In the genomic region with DNA sequence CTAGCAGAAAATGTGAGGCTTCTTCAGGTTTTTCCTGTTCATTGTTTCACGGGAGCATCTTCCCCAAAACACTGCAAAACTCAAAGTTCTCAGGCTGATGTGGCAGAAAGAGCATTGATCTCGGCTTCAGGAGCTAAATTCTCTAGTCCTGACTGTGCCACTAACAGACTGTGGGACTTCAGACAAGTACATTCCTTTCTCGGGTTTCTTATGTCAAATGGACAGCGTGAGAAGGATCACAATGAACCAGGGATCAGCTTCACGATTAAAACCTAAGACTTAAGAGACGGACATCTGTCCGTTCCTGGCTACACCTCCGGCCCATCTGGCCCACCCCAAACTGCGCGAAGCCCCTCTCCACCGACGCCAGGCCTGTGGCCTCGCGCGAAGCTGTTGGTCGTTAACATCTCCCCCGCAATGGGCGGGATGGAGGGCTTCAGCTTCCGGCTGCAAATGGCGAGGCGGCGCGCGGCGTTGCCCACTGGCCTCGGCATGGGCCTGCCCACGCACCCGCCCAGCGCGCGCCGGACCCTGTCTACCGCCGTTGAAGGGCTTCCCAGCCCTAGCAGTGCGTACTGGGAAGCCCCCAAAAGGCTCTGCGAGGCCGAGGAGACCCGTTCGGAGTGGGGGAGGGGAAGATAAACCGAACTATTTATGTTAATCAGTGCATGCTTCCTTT, we compare ENCODE assay signal across 8 cellular contexts. TPM values are rescaled to one million over a fixed set of nuclear protein-coding genes. Genes with fewer than 3 reads are reported as not detected.
DNase-seq lines count a peak whose midpoint lies in the region; ATAC-seq, FAIRE-seq and TF ChIP-seq lines count a peak whose summit lies in the region.

No MANE protein-coding gene starts in this region.

- TSS peak; percentile 97 for BruUV-seq in K562 (replicated peaks; lab: Mats Ljungman, UMichigan)

- no peak overlapping the region for H3K4ac ChIP-seq in H9 (ENCODE audit: low read depth, low read length)

- H3K27me3 ChIP-seq in H9 (ENCODE audit: insufficient read depth, low read length) (no peaks in the 10 kb centered on the region), K562 (ENCODE audit: control insufficient read depth in 2 of 2, insufficient read depth in 2 of 2, low read length in 2 of 2) (no peaks in the 10 kb centered on the region)

- no peak overlapping the region for H2AK5ac ChIP-seq in H9 (ENCODE audit: insufficient read length, low read length)

- no peaks in the 10 kb centered on the region for H3K79me1 ChIP-seq in H9 (ENCODE audit: insufficient read depth, low read depth, low read length, poor library complexity, severe bottlenecking)

- peaks cover 5 to 9% (median 8%) of the 10 kb centered on the region in 3 experiments; a peak in 5 of 7 replicates for H3K36me3 Mint-ChIP-seq in H9 (ENCODE audit: insufficient read depth in 1 of 3, low read depth in 3 of 3)

- H2BK12ac ChIP-seq in H9 (ENCODE audit: insufficient read length, low read depth, low read length), result peak overlapping the region; percentile 31

- peaks cover 16% of the 10 kb centered on the region; the same call in 2 of the 3 replicates for H3K36me3 ChIP-seq in K562 (ENCODE audit: control insufficient read depth, insufficient read depth, low read length)

- H3K27ac ChIP-seq in H9 (ENCODE audit: insufficient read length, low read depth, low read length) (peak overlapping the region; percentile 29), K562 (ENCODE audit: extremely low read depth, low read depth, low read length) (peak overlapping the region; percentile 91)

- peak; percentile 69 for ATAC-seq in K562

- peak overlapping the region; percentile 65 for H3K9ac ChIP-seq in H9 (ENCODE audit: extremely low read depth, insufficient read length, low read length)
- peak overlapping the region; percentile 87 to 90 for H3K9ac ChIP-seq in K562 (ENCODE audit: insufficient read depth in 1 of 2, low read depth in 2 of 2, low read length in 2 of 2)

- H3K9me1 ChIP-seq in K562 (ENCODE audit: control insufficient read depth, insufficient read depth, low read length), result no peaks in the 10 kb centered on the region

- H4K20me1 ChIP-seq in H9 (ENCODE audit: control insufficient read depth, insufficient read depth, insufficient read length), result no peaks in the 10 kb centered on the region
- no peaks in the 10 kb centered on the region for H4K20me1 ChIP-seq in K562 (replicated peaks; ENCODE audit: control insufficient read depth, insufficient read depth, low read length)

- peak overlapping the region; percentile 96 to 99 (median 98) for H3K27ac Mint-ChIP-seq in H9

- peaks cover 9% of the 10 kb centered on the region for H3K23me2 ChIP-seq in H9 (ENCODE audit: insufficient read length, low read depth, low read length, poor library complexity, severe bottlenecking)

- H2BK120ac ChIP-seq in H9 (ENCODE audit: low read depth, low read length, poor library complexity, severe bottlenecking), result no peak overlapping the region

- H3K79me2 ChIP-seq in H9 (ENCODE audit: insufficient read depth, low read length) (peaks cover 8% of the 10 kb centered on the region; the same call in 1 of the 2 replicates), K562 (ENCODE audit: control insufficient read depth, insufficient read depth, low read length) (peaks cover 33% of the 10 kb centered on the region)

- TF ChIP-seq RAD21 in K562 (CRISPR knock-in tag; conservative IDR thresholded peaks at IDR 0.05 in 1 of 2, IDR thresholded peaks at IDR 0.05 in 1 of 2), result no peak

- H3K23ac ChIP-seq in H9 (ENCODE audit: insufficient read length, low read depth, low read length), result no peak overlapping the region

- no peak for TF ChIP-seq CTCF in H9 (conservative IDR thresholded peaks at IDR 0.05)
- no peak for TF ChIP-seq CTCF in K562 (IDR thresholded peaks at IDR 0.05 in 2 of 3, conservative IDR thresholded peaks at IDR 0.05 in 1 of 3; ENCODE audit: insufficient read depth in 2 of 3, low read depth in 1 of 3, low read length in 3 of 3)

- in situ Hi-C loops in K562 (cut with MboI), result no loop called here

- H2BK5ac ChIP-seq in H9 (ENCODE audit: insufficient read length, low read length), result no peak overlapping the region

- no peaks in the 10 kb centered on the region for H3K9me3 ChIP-seq in H9 (ENCODE audit: control insufficient read depth, low read depth, low read length)
- H3K9me3 ChIP-seq in K562 (replicated peaks; ENCODE audit: control insufficient read depth, insufficient read depth, low read depth, low read length), result no peaks in the 10 kb centered on the region

- no peak overlapping the region for H4K8ac ChIP-seq in H9 (replicated peaks; ENCODE audit: insufficient read length, low read depth, low read length)

- DNase-seq in NCI-H2196 treated with DMSO at 0.1 percent for 48 hours (lab: John Stamatoyannopoulos, UW; ENCODE audit: unreplicated experiment) (peak; percentile 43), NCI-H2196 (lab: John Stamatoyannopoulos, UW; ENCODE audit: unreplicated experiment) (no peak), H9 (no peak), NCI-H1694 treated with DMSO at 0.1 percent for 48 hours (lab: John Stamatoyannopoulos, UW) (peak; percentile 63), K562 (ENCODE audit: extremely low read depth in 1 of 4, low spot score in 3 of 4) (peak in 1 of 4 experiments; percentile 95), kidney glomerular epithelial cell (lab: John Stamatoyannopoulos, UW) (peak; percentile 77), NCI-H1092 treated with DMSO at 0.1 percent for 48 hours (lab: John Stamatoyannopoulos, UW) (no peak)
- DNase-seq in stimulated activated CD8-positive, alpha-beta memory T cell treated with anti-CD3 and anti-CD28 coated beads, Interleukin-2, amount 100 ng/mL, for 48 hours (ENCODE audit: low read depth in 2 of 2), result peak; percentile 45 to 60

- no peak overlapping the region for H2BK20ac ChIP-seq in H9 (ENCODE audit: low read depth, low read length, poor library complexity, severe bottlenecking)

- H3K56ac ChIP-seq in H9 (ENCODE audit: insufficient read length, low read depth, low read length), result no peak overlapping the region

- H3K9me3 Mint-ChIP-seq in H9, result no peaks in the 10 kb centered on the region

- TF ChIP-seq POLR2A in K562 (conservative IDR thresholded peaks at IDR 0.05), result peak; percentile 74; the same call in 1 of the 2 replicates

- POLR2A ChIA-PET in K562 (lab: Yijun Ruan, JAX), result interaction anchor here (0.6 to 2.8 kb wide), 8 partner anchors 10 to 349 kb away, joined by 3 to 10 read pairs (median 4); partner anchors contain the start of gene DDX21

- CTCF ChIA-PET in K562 (lab: Yijun Ruan, JAX; ENCODE audit: low intra/inter-chr PET ratio), result no interaction called here

- intact Hi-C loops in K562 (cut with micrococcal nuclease), result loop anchor here (2.0 to 10.0 kb wide), 2 partner anchors 192 to 346 kb away; no protein-coding TSS in a partner anchor

- peak overlapping the region; percentile 82 for H3K18ac ChIP-seq in H9 (ENCODE audit: insufficient read length, low read depth, low read length)

- peaks cover 2% of the 10 kb centered on the region for H3K27me3 Mint-ChIP-seq in H9 (ENCODE audit: low read depth)

- H3K4me3 Mint-ChIP-seq in H9, result peak overlapping the region; percentile 93 to 96

- peak overlapping the region; percentile 64 for H4K5ac ChIP-seq in H9 (ENCODE audit: insufficient read length, low read depth, low read length)

- no peak overlapping the region for H4K91ac ChIP-seq in H9 (ENCODE audit: insufficient read length, low read depth, low read length)

- H3K4me2 ChIP-seq in H9 (ENCODE audit: insufficient read depth, insufficient read length, low read length) (peak overlapping the region; percentile 27), K562 (ENCODE audit: insufficient read depth, low read length) (peak overlapping the region; percentile 96)

- peak overlapping the region; percentile 94 for H3K14ac ChIP-seq in H9 (ENCODE audit: insufficient read depth, low read length)

- H3K4me1 ChIP-seq in H9 (ENCODE audit: insufficient read depth, low read length), result no peaks in the 10 kb centered on the region
- H3K4me1 ChIP-seq in K562 (replicated peaks in 1 of 2; ENCODE audit: control insufficient read depth in 2 of 2, insufficient read depth in 2 of 2, low read length in 2 of 2), result peaks cover 13 to 14% of the 10 kb centered on the region in 2 experiments; a peak in 4 of 5 replicates

- H3K4me3 ChIP-seq in K562, result peak overlapping the region; percentile 74

- TF ChIP-seq EP300 in K562 (IDR thresholded peaks at IDR 0.05; ENCODE audit: low read length), result peak; percentile 34

- peak overlapping the region; percentile 3 for H3T11ph ChIP-seq in H9 (ENCODE audit: low read length)

- FAIRE-seq in K562 (lab: Jason Lieb, UNC), result no peak

- H3K4me1 Mint-ChIP-seq in H9, result peaks cover 20 to 22% of the 10 kb centered on the region in 2 experiments

- no peak overlapping the region for H2AFZ ChIP-seq in H9 (ENCODE audit: low read length)
- peak overlapping the region; percentile 93 for H2AFZ ChIP-seq in K562 (ENCODE audit: low read depth, low read length)

- no CpG with 5 or more reads among the region's 40 CpGs for WGBS in H9 (ENCODE audit: extremely low coverage, insufficient read length, low lambda C conversion rate)
- 26% methylated on average over 40 of the region's 40 CpGs for WGBS in K562 (ENCODE audit: insufficient coverage, low coverage, missing lambda C conversion rate)

- no peak overlapping the region for H2BK15ac ChIP-seq in H9 (ENCODE audit: low read depth, low read length)

RNA-seq across cellular contexts. Expression of gene DDX50, which starts 0.5 kb away (rescaled TPM):
- total RNA-seq in H9 (2021) (50.2 and 50.7 TPM in 2 replicates), K562 (2014; rRNA removed) (48.0 and 50.0 TPM in 2 replicates), K562 (2014; rRNA removed; fragmentation: Illumina TruSeq; extraction: Trizol) (86.8 and 98.5 TPM in 2 replicates), K562 (2015; rRNA removed; fragmentation: Illumina TruSeq; extraction: Trizol) (67.7 and 72.0 TPM in 2 replicates), K562 (2021) (52.8 and 54.4 TPM in 2 replicates)
- 22.7 and 60.0 TPM in 2 replicates for total RNA-seq in K562 (2011; cell fraction: chromatin; rRNA removed; ENCODE audit: low replicate concordance)
- total RNA-seq in K562 (2011; cell fraction: nucleolus; rRNA removed), result 11.4 and 13.3 TPM in 2 replicates
- 14.0 and 20.6 TPM in 2 replicates for total RNA-seq in K562 (2011; cell fraction: nucleoplasm; rRNA removed)
- polyA plus RNA-seq in K562 (2011; rRNA removed) (58.8 and 79.3 TPM in 2 replicates), K562 (2014; fragmentation: Illumina TruSeq; extraction: Trizol) (62.1 and 72.9 TPM in 2 replicates), K562 (2014; fragmentation: Nextera tagmentation; extraction: Ambion mirVana) (10 to 100 TPM; 36.7 to 57.4 TPM), K562 (2014; rRNA removed) (41.9 and 53.0 TPM in 2 replicates)
- polyA plus RNA-seq in K562 (2011; cell fraction: cytosol; rRNA removed), result 14.5 and 28.4 TPM in 2 replicates
- 10.9 and 17.9 TPM in 2 replicates for polyA plus RNA-seq in K562 (2011; cell fraction: nucleus; rRNA removed)
- 53.0 and 57.7 TPM in 2 replicates for polyA plus RNA-seq in K562 (2012)
- 129 and 135 TPM in 2 replicates for polyA minus RNA-seq in K562 (2011; rRNA and poly(A)+ RNA removed)
- 38.0 and 43.1 TPM in 2 replicates for polyA minus RNA-seq in K562 (2011; cell fraction: cytosol; rRNA and poly(A)+ RNA removed)
- polyA minus RNA-seq in K562 (2011; cell fraction: nucleus; rRNA and poly(A)+ RNA removed), result 10.8 and 17.8 TPM in 2 replicates

RNA-seq across cellular contexts. Expression of gene DDX21, which starts 55.4 kb away (rescaled TPM):
- total RNA-seq in H9 (2021), result 180 TPM in 2 replicates
- 24.6 and 87.4 TPM in 2 replicates for total RNA-seq in K562 (2011; cell fraction: chromatin; rRNA removed; ENCODE audit: low replicate concordance)
- total RNA-seq in K562 (2011; cell fraction: nucleolus; rRNA removed), result 18.5 and 23.7 TPM in 2 replicates
- 44.2 and 62.0 TPM in 2 replicates for total RNA-seq in K562 (2011; cell fraction: nucleoplasm; rRNA removed)
- 278 and 289 TPM in 2 replicates for total RNA-seq in K562 (2014; rRNA removed)
- 320 and 383 TPM in 2 replicates for total RNA-seq in K562 (2014; rRNA removed; fragmentation: Illumina TruSeq; extraction: Trizol)
- 278 and 305 TPM in 2 replicates for total RNA-seq in K562 (2015; rRNA removed; fragmentation: Illumina TruSeq; extraction: Trizol)
- total RNA-seq in K562 (2021), result 250 and 281 TPM in 2 replicates
- 160 and 257 TPM in 2 replicates for polyA plus RNA-seq in K562 (2011; rRNA removed)
- polyA plus RNA-seq in K562 (2011; cell fraction: cytosol; rRNA removed), result 48.3 and 116 TPM in 2 replicates
- 40.3 and 53.8 TPM in 2 replicates for polyA plus RNA-seq in K562 (2011; cell fraction: nucleus; rRNA removed)
- polyA plus RNA-seq in K562 (2012), result 125 and 177 TPM in 2 replicates
- polyA plus RNA-seq in K562 (2014; fragmentation: Illumina TruSeq; extraction: Trizol), result 317 and 365 TPM in 2 replicates
- polyA plus RNA-seq in K562 (2014; fragmentation: Nextera tagmentation; extraction: Ambion mirVana), result 100 to 1,000 TPM; 143 to 156 TPM
- polyA plus RNA-seq in K562 (2014; rRNA removed), result 237 and 254 TPM in 2 replicates
- polyA minus RNA-seq in K562 (2011; rRNA and poly(A)+ RNA removed), result 370 and 393 TPM in 2 replicates
- 119 and 152 TPM in 2 replicates for polyA minus RNA-seq in K562 (2011; cell fraction: cytosol; rRNA and poly(A)+ RNA removed)
- 23.7 and 51.9 TPM in 2 replicates for polyA minus RNA-seq in K562 (2011; cell fraction: nucleus; rRNA and poly(A)+ RNA removed)

Comparison
In these comparisons a context has a peak if more than half of its experiments do, and no peak if none do; other contexts are left out.
1. DNase-seq: peak in NCI-H2196 treated with DMSO at 0.1 percent for 48 hours (single experiment), NCI-H1694 treated with DMSO at 0.1 percent for 48 hours (single experiment), kidney glomerular epithelial cell (single experiment) and stimulated activated CD8-positive, alpha-beta memory T cell treated with anti-CD3 and anti-CD28 coated beads, Interleukin-2, amount 100 ng/mL, for 48 hours (2 of 2); none in NCI-H2196 (single experiment), H9 (single experiment) and NCI-H1092 treated with DMSO at 0.1 percent for 48 hours (single experiment).